In the genomic region with DNA sequence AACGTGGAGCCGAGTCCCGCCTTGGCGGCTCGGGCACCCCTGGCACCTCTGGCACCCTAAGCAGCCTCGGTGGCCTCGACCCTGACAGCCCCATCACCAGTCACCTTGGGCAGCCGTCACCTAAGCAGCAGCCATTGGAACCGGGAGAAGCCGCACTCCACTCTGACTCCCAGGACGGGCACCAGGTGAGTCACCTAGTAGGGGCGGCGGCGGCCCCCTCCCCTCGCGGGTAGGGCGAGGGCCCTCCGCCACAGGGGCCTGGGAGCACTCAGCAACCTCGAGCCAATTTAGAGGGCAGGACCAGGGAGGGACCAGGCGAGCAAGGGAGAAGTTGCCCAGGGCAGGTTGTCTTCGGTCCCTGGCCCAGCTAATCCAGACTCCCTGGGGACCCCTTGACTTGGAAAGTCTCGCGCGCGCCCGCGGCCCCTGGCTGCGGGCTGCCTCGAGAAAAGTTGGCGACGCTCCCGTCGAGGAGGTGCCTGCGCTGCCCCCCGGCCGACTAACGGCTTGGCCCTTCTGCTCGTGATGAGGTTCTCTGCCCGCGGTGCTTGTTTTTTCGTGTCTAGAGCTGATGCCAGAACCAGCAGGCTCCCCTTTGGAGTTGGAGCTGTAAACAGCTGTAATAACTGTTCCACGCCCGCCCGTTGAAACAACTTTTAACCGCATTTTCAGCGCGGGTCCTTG, we compare ENCODE assay signal across 2 cellular contexts.
TF ChIP-seq lines count a peak whose summit lies in the region.

No MANE protein-coding gene starts in this region.

TF ChIP-seq in HepG2, 621 proteins besides CTCF, POLR2A, EP300 and RAD21:
- TF ChIP-seq RBFOX2 (IDR thresholded peaks at IDR 0.05; ENCODE audit: low read depth, low read length) (0 out of 2 replicates have a peak, but pooled peaks have one; percentile 15), REXO4 (CRISPR knock-in tag; IDR thresholded peaks at IDR 0.05; ENCODE audit: borderline replicate concordance) (no peak), ZNF558 (CRISPR knock-in tag; IDR thresholded peaks at IDR 0.05; ENCODE audit: borderline replicate concordance) (0 out of 2 replicates have a peak, but pooled peaks have one; percentile 38), ZNF598 (CRISPR knock-in tag; IDR thresholded peaks at IDR 0.05; ENCODE audit: borderline replicate concordance) (peak; percentile 6; the same call in 1 of the 2 replicates), ZNF772 (CRISPR knock-in tag; IDR thresholded peaks at IDR 0.05) (no peak), ZNF451 (CRISPR knock-in tag; IDR thresholded peaks at IDR 0.05) (no peak), FOSL2 (CRISPR knock-in tag; IDR thresholded peaks at IDR 0.05) (0 out of 2 replicates have a peak, but pooled peaks have one; percentile 37), BHLHE40 (IDR thresholded peaks at IDR 0.05; ENCODE audit: low read length) (no peak), FLYWCH1 (CRISPR knock-in tag; IDR thresholded peaks at IDR 0.05) (no peak), MXI1 (IDR thresholded peaks at IDR 0.05; ENCODE audit: borderline replicate concordance, low read depth, low read length) (no peak), TBP (CRISPR knock-in tag; IDR thresholded peaks at IDR 0.05) (no peak)
- TF ChIP-seq, protein P1, sequence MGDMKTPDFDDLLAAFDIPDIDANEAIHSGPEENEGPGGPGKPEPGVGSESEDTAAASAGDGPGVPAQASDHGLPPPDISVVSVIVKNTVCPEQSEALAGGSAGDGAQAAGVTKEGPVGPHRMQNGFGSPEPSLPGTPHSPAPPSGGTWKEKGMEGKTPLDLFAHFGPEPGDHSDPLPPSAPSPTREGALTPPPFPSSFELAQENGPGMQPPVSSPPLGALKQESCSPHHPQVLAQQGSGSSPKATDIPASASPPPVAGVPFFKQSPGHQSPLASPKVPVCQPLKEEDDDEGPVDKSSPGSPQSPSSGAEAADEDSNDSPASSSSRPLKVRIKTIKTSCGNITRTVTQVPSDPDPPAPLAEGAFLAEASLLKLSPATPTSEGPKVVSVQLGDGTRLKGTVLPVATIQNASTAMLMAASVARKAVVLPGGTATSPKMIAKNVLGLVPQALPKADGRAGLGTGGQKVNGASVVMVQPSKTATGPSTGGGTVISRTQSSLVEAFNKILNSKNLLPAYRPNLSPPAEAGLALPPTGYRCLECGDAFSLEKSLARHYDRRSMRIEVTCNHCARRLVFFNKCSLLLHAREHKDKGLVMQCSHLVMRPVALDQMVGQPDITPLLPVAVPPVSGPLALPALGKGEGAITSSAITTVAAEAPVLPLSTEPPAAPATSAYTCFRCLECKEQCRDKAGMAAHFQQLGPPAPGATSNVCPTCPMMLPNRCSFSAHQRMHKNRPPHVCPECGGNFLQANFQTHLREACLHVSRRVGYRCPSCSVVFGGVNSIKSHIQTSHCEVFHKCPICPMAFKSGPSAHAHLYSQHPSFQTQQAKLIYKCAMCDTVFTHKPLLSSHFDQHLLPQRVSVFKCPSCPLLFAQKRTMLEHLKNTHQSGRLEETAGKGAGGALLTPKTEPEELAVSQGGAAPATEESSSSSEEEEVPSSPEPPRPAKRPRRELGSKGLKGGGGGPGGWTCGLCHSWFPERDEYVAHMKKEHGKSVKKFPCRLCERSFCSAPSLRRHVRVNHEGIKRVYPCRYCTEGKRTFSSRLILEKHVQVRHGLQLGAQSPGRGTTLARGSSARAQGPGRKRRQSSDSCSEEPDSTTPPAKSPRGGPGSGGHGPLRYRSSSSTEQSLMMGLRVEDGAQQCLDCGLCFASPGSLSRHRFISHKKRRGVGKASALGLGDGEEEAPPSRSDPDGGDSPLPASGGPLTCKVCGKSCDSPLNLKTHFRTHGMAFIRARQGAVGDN (CRISPR knock-in tag; IDR thresholded peaks at IDR 0.05), result peak; percentile 25
TF ChIP-seq in HepG2: peak in this region for 5.

TF ChIP-seq in GM12891, 5 proteins besides CTCF, POLR2A, EP300 and RAD21 (continued from another document):
- TF ChIP-seq SPI1 (IDR thresholded peaks at IDR 0.05; ENCODE audit: low read depth, low read length), result no peak
- no peak for TF ChIP-seq POU2F2 (IDR thresholded peaks at IDR 0.05; ENCODE audit: low read depth, low read length)
- TF ChIP-seq TAF1 (IDR thresholded peaks at IDR 0.05; ENCODE audit: low read depth, low read length), result no peak
